1 cellular context compared by ENCODE assay signal in the genomic region with DNA sequence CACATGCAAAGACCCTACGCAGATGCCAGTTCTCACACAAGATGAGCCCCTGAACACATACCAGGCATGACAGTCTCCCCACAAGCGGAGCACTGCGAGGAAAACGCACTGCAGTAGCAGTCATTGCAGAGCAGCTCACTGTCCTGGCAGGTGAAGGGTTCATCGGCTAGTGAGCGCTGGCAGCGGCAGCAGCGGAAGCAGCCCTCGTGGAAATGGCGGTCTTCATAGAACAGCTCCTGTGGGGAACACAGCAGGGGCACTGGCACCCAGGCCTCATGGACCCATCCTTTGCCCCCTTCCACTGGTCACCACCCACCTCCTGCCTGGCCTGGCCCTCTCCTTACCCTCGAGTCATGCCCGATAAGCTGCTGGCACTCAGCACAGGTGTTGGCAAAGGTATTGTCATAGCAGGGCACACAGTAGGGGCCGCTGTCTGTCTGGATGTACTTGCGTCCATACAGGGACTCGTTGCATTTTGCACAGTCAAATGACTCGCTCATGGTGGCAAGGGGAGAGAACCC.
TF ChIP-seq lines count a peak whose summit lies in the region.

No MANE protein-coding gene starts in this region.

TF ChIP-seq in HepG2, 621 proteins besides CTCF, POLR2A, EP300 and RAD21 (continued from another document):
- TF ChIP-seq, protein P1, sequence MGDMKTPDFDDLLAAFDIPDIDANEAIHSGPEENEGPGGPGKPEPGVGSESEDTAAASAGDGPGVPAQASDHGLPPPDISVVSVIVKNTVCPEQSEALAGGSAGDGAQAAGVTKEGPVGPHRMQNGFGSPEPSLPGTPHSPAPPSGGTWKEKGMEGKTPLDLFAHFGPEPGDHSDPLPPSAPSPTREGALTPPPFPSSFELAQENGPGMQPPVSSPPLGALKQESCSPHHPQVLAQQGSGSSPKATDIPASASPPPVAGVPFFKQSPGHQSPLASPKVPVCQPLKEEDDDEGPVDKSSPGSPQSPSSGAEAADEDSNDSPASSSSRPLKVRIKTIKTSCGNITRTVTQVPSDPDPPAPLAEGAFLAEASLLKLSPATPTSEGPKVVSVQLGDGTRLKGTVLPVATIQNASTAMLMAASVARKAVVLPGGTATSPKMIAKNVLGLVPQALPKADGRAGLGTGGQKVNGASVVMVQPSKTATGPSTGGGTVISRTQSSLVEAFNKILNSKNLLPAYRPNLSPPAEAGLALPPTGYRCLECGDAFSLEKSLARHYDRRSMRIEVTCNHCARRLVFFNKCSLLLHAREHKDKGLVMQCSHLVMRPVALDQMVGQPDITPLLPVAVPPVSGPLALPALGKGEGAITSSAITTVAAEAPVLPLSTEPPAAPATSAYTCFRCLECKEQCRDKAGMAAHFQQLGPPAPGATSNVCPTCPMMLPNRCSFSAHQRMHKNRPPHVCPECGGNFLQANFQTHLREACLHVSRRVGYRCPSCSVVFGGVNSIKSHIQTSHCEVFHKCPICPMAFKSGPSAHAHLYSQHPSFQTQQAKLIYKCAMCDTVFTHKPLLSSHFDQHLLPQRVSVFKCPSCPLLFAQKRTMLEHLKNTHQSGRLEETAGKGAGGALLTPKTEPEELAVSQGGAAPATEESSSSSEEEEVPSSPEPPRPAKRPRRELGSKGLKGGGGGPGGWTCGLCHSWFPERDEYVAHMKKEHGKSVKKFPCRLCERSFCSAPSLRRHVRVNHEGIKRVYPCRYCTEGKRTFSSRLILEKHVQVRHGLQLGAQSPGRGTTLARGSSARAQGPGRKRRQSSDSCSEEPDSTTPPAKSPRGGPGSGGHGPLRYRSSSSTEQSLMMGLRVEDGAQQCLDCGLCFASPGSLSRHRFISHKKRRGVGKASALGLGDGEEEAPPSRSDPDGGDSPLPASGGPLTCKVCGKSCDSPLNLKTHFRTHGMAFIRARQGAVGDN (CRISPR knock-in tag; IDR thresholded peaks at IDR 0.05): peak; percentile 48; the same call in 1 of the 2 replicates
- TF ChIP-seq HNRNPUL1 (IDR thresholded peaks at IDR 0.05; ENCODE audit: low read depth, low read length): no peak
